ENCODE assay signal across 10 cellular contexts in the genomic region with DNA sequence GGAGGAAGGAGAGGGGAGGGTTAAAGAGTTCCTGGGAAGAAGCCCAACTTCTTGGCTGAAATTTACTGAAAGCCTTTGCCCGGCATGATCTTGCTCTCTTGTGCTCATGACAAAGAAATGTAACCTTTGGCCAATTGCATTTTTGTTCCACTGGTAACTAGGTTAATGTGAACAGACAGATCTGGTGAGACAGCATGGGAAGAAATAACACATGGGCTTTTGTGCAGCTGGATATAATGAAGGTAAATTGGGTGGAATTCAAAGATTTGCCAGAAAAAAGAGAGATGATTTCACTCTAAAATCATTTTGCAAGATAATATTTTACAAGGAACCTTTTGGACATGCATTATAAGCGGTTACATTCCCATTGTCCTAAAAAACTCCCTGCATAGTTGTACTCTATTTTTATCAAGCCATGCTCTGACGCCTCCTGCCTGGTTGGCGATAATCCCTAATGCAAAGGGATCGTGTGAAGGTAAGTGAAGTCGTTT.
DNase-seq lines count a peak whose midpoint lies in the region; ATAC-seq and TF ChIP-seq lines count a peak whose summit lies in the region.
"Had no signal": no experiment of that assay in that cellular context is flagged by ENCODE, and none has a peak within 500 bp of the region (broad histone marks: within the 10 kb centered on the region; RNA-seq: fewer than 3 reads in every experiment).

No MANE protein-coding gene starts in this region.

- intact Hi-C loops in ascending aorta (cut with DNase I) (loop anchor here (10.0 kb wide), 1 partner anchor 1290 kb away; a partner anchor contains a TSS), left ventricle myocardium inferior (cut with micrococcal nuclease) (no loop called here)

- no peak for ATAC-seq in HG02938 (IDR thresholded peaks at IDR 0.05; ENCODE audit: unreplicated experiment)
- ATAC-seq in HG03139 (IDR thresholded peaks at IDR 0.05; ENCODE audit: unreplicated experiment), result no peak
- ATAC-seq: WTC11 had no signal

- TF ChIP-seq CTCF in ascending aorta (IDR thresholded peaks at IDR 0.05), result no peak
- TF ChIP-seq CTCF in left ventricle myocardium inferior (IDR thresholded peaks at IDR 0.05; ENCODE audit: borderline replicate concordance), result no peak
- no peak for TF ChIP-seq CTCF in retinal pigment epithelial cell (conservative IDR thresholded peaks at IDR 0.05; ENCODE audit: low read depth, low read length)

- POLR2A ChIA-PET in HEK293T (lab: Yijun Ruan, JAX), result no interaction called here

- peak overlapping the region; percentile 22 to 44 for H3K4me3 ChIP-seq in ascending aorta
- H3K4me3 ChIP-seq in left ventricle myocardium inferior, result peak overlapping the region; percentile 41
- no peak overlapping the region for H3K4me3 ChIP-seq in retinal pigment epithelial cell (ENCODE audit: low read length)
- H3K4me3 ChIP-seq: colonic mucosa had no signal

- H3K36me3 ChIP-seq in ascending aorta (no peaks in the 10 kb centered on the region), left ventricle myocardium inferior (no peaks in the 10 kb centered on the region)
- H3K36me3 ChIP-seq: colonic mucosa had no signal

- DNase-seq in ELR (ENCODE audit: low read depth) (peak; percentile 91), ascending aorta (ENCODE audit: low spot score in 2 of 2) (no peak), left ventricle myocardium inferior (no peak), retinal pigment epithelial cell (ENCODE audit: low read depth) (peak; percentile 99), HEK293T (ENCODE audit: extremely low spot score) (no peak), NCI-H2196 treated with DMSO at 0.1 percent for 48 hours (lab: John Stamatoyannopoulos, UW; ENCODE audit: unreplicated experiment) (no peak)
- DNase-seq: colonic mucosa had no signal

- CTCF ChIA-PET in HEK293T (lab: Yijun Ruan, JAX), result interaction anchor here (0.7 to 1.1 kb wide), 2 partner anchors 16 to 41 kb away, joined by 3 to 11 read pairs; no protein-coding TSS in a partner anchor

- H3K27me3 ChIP-seq in ascending aorta (no peaks in the 10 kb centered on the region), left ventricle myocardium inferior (ENCODE audit: low read depth) (no peaks in the 10 kb centered on the region)
- H3K27me3 ChIP-seq: colonic mucosa had no signal

- peaks cover 0 to 6% of the 10 kb centered on the region in 2 donors for H3K4me1 ChIP-seq in ascending aorta
- H3K4me1 ChIP-seq in left ventricle myocardium inferior, result peaks cover 33% of the 10 kb centered on the region
- H3K4me1 ChIP-seq: colonic mucosa had no signal

- H3K9me3 ChIP-seq in ascending aorta, result no peaks in the 10 kb centered on the region
- H3K9me3 ChIP-seq in left ventricle myocardium inferior (replicated peaks), result no peaks in the 10 kb centered on the region
- H3K9me3 ChIP-seq: colonic mucosa had no signal

- peak overlapping the region; percentile 26 to 37 for H3K27ac ChIP-seq in ascending aorta
- peak overlapping the region; percentile 84 for H3K27ac ChIP-seq in left ventricle myocardium inferior (replicated peaks)
- H3K27ac ChIP-seq: colonic mucosa had no signal

TF ChIP-seq in HEK293T, 16 proteins besides CTCF, POLR2A, EP300 and RAD21:
- no peak for TF ChIP-seq TARDBP (IDR thresholded peaks at IDR 0.05)
- no peak for TF ChIP-seq L3MBTL2 (conservative IDR thresholded peaks at IDR 0.05)
- no peak for TF ChIP-seq FOXK2 (IDR thresholded peaks at IDR 0.05)
- TF ChIP-seq SUZ12 (IDR thresholded peaks at IDR 0.05), result no peak
- no peak for TF ChIP-seq ELF4 (IDR thresholded peaks at IDR 0.05)
- no peak for TF ChIP-seq FOXA1 (IDR thresholded peaks at IDR 0.05)
- no peak for TF ChIP-seq FOXM1 (IDR thresholded peaks at IDR 0.05; ENCODE audit: borderline replicate concordance)
- no peak for TF ChIP-seq SP1 (IDR thresholded peaks at IDR 0.05)
TF ChIP-seq in HEK293T: peak in this region for 0.

Comparison
In these comparisons a context has a peak if more than half of its experiments do, and no peak if none do; other contexts are left out.
1. DNase-seq: peak in ELR (single experiment) and retinal pigment epithelial cell (single experiment); none in ascending aorta (0 of 2), left ventricle myocardium inferior (single experiment), HEK293T (single experiment) and NCI-H2196 treated with DMSO at 0.1 percent for 48 hours (single experiment).